Comparison of ENCODE assay signal across 17 cellular contexts in the genomic region with DNA sequence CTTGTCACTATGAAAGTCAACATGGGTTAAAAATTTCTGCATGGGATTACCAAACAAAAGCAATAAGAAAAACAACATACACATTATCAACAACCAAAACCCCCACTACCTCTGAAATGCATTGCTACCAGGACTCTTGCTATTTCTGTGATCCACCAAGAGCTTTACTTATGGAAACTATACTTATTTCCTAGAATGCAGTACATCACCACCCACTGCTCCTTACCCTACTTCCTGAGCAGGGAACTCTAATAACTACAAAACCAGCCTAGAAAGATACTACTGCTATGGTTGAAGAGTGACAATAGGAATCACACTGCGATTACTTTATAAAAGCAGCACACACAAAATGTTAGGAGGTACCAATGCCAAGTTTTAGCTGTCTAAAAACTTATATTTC. TPM values are rescaled to one million over a fixed set of nuclear protein-coding genes. Genes with fewer than 3 reads are reported as not detected.
DNase-seq lines count a peak whose midpoint lies in the region; ATAC-seq and TF ChIP-seq lines count a peak whose summit lies in the region.
"Had no signal": no experiment of that assay in that cellular context is flagged by ENCODE, and none has a peak within 500 bp of the region (broad histone marks: within the 10 kb centered on the region; RNA-seq: fewer than 3 reads in every experiment).

No MANE protein-coding gene starts in this region.

- H3K4me1 Mint-ChIP-seq in glutamatergic neuron (ENCODE audit: low read depth, unreplicated experiment) (peaks cover 56% of the 10 kb centered on the region), osteocyte (ENCODE audit: unreplicated experiment) (peaks cover 56% of the 10 kb centered on the region)
- H3K4me1 Mint-ChIP-seq: GM23338 had no signal

- TF ChIP-seq CTCF in glutamatergic neuron (IDR thresholded peaks at IDR 0.05; ENCODE audit: partially characterized antibody, unreplicated experiment), result no peak
- no peak for TF ChIP-seq CTCF in osteocyte (IDR thresholded peaks at IDR 0.05)
- no peak for TF ChIP-seq CTCF in MM.1S (IDR thresholded peaks at IDR 0.05; ENCODE audit: low read length)

- DNase-seq in DMS 273 (lab: John Stamatoyannopoulos, UW; ENCODE audit: unreplicated experiment) (peak; percentile 64), NCI-H69 (lab: John Stamatoyannopoulos, UW) (peak; percentile 68), glutamatergic neuron (no peak), osteocyte (ENCODE audit: extremely low spot score, unreplicated experiment) (no peak), MM.1S (no peak)
- DNase-seq: ACHN; CD8-positive, alpha-beta T cell; NCI-H1436; NCI-H2081 treated with DMSO at 0.1 percent for 48 hours; NCI-H226; NCI-H526 treated with DMSO at 0.1 percent for 48 hours; PC-9 had no signal

- no peak overlapping the region for H3K4me3 ChIP-seq in MM.1S (ENCODE audit: low read length)
- H3K4me3 ChIP-seq: GM23338, PC-9, SK-N-MC had no signal

- H4K20me1 ChIP-seq in MM.1S (ENCODE audit: insufficient read depth, low read length), result no peaks in the 10 kb centered on the region

- ATAC-seq in HG02759 (IDR thresholded peaks at IDR 0.05; ENCODE audit: unreplicated experiment) (no peak), HG03442 (IDR thresholded peaks at IDR 0.05; ENCODE audit: unreplicated experiment) (no peak)
- ATAC-seq: CD8-positive, alpha-beta T cell; GM23338; Right ventricle myocardium inferior had no signal

- no peak overlapping the region for H2AFZ ChIP-seq in MM.1S (ENCODE audit: low read length)
- H2AFZ ChIP-seq: GM23338, PC-9 had no signal

- no peak overlapping the region for H3K9ac ChIP-seq in MM.1S (ENCODE audit: low read length)

- H3K27ac ChIP-seq in MM.1S (ENCODE audit: low read length), result no peak overlapping the region
- H3K27ac ChIP-seq: PC-9, SK-N-MC had no signal

- H3K4me3 Mint-ChIP-seq in glutamatergic neuron (ENCODE audit: unreplicated experiment), result peak overlapping the region; percentile 39
- H3K4me3 Mint-ChIP-seq in osteocyte (ENCODE audit: unreplicated experiment), result no peak overlapping the region
- H3K4me3 Mint-ChIP-seq: CD8-positive, alpha-beta T cell; GM23338 had no signal

- no peaks in the 10 kb centered on the region for H3K4me1 ChIP-seq in MM.1S (ENCODE audit: low read length)

- no peaks in the 10 kb centered on the region for H3K36me3 ChIP-seq in MM.1S (replicated peaks; ENCODE audit: insufficient read depth, low read length)

- H3F3A ChIP-seq in MM.1S (ENCODE audit: insufficient read depth, low read length), result no peaks in the 10 kb centered on the region; the same call in 1 of the 2 replicates

- H3K9me3 ChIP-seq in MM.1S (replicated peaks; ENCODE audit: insufficient read depth, low read length), result no peaks in the 10 kb centered on the region

- peaks cover 10% of the 10 kb centered on the region for H3K9me3 Mint-ChIP-seq in glutamatergic neuron (ENCODE audit: unreplicated experiment)
- no peaks in the 10 kb centered on the region for H3K9me3 Mint-ChIP-seq in osteocyte (ENCODE audit: unreplicated experiment)
- H3K9me3 Mint-ChIP-seq: GM23338 had no signal

- H3K36me3 Mint-ChIP-seq in glutamatergic neuron (ENCODE audit: unreplicated experiment) (peaks cover 11% of the 10 kb centered on the region), osteocyte (ENCODE audit: unreplicated experiment) (peaks cover 25% of the 10 kb centered on the region)
- H3K36me3 Mint-ChIP-seq: CD8-positive, alpha-beta T cell had no signal

- H3K27me3 Mint-ChIP-seq in glutamatergic neuron (ENCODE audit: unreplicated experiment) (peaks cover 10% of the 10 kb centered on the region), osteocyte (ENCODE audit: unreplicated experiment) (no peaks in the 10 kb centered on the region)

- no peaks in the 10 kb centered on the region for H3K27me3 ChIP-seq in MM.1S (replicated peaks; ENCODE audit: insufficient read depth, low read length)

- H3K27ac Mint-ChIP-seq in glutamatergic neuron (ENCODE audit: unreplicated experiment), result peak overlapping the region; percentile 96
- peak overlapping the region; percentile 41 for H3K27ac Mint-ChIP-seq in osteocyte (ENCODE audit: unreplicated experiment)
- H3K27ac Mint-ChIP-seq: CD8-positive, alpha-beta T cell; GM23338 had no signal

- no peak overlapping the region for H3K4me2 ChIP-seq in MM.1S (ENCODE audit: low read depth, low read length)
- H3K4me2 ChIP-seq: GM23338, PC-9 had no signal

- H3K9me2 ChIP-seq in MM.1S (replicated peaks; ENCODE audit: insufficient read depth, low read length), result no peaks in the 10 kb centered on the region

- no peaks in the 10 kb centered on the region for H3K79me2 ChIP-seq in MM.1S (ENCODE audit: low read length)

RNA-seq across cellular contexts. Expression of a gene that starts 22.2 kb away (rescaled TPM):
- total RNA-seq in glutamatergic neuron (ENCODE audit: unreplicated experiment) (25.6 TPM), osteocyte (46.3 and 49.8 TPM in 2 replicates)
- total RNA-seq: CD8-positive, alpha-beta T cell had no signal

Comparison
In these comparisons a context has a peak if more than half of its experiments do, and no peak if none do; other contexts are left out.
1. DNase-seq: peak in DMS 273 (single experiment) and NCI-H69 (single experiment); none in glutamatergic neuron (single experiment), osteocyte (single experiment) and MM.1S (single experiment).